11 cellular contexts compared by ENCODE assay signal in the genomic region with DNA sequence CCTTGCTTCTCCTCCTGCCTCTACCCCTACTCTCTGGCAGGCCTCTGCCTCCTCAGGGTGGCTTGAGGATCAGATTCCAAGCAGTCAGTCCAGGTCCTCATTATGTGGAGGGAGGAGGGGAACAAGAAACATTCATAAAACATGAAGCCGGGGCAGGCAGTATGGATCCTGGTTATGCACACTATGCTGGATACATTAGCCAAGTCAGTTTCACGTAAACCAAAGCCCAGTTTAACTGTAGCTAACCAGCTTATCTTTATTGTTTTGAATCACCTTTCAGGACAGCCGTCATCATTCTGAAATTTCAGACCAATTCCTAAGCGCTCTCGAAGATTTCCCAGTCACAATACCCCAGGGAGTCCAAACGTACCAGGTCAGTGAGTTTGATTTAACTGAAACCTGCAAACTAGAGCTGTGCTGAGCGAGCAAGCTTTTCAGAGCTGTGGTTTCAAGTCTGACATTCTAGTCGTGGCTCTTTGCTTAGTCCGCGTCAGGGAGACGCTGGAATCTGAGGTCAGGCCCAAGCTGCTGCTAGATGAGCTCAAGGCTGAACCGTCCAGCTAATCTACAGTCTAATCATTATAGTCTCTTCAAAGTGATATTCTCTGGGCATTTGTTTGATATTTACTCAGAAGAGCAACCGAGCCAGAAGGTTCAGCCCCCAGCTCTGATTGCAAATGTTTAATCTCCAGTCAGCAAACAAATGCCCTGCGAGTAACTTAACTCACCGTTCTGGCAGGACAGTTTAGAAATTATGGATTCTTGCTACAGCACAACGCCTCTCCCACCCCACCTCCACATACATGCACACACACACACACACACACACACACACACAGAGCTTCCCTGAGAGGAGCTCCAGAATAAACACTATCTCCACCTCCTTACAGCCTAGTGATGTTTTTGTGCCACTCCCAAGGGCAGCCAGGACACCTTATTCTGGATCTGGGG.
A peak's percentile ranks its signal among the peaks of the same experiment; 100 is the strongest.
DNase-seq lines count a peak whose midpoint lies in the region; ATAC-seq, FAIRE-seq and TF ChIP-seq lines count a peak whose summit lies in the region.
"Had no signal": no experiment of that assay in that cellular context is flagged by ENCODE, and none has a peak within 500 bp of the region (broad histone marks: within the 10 kb centered on the region; RNA-seq: fewer than 3 reads in every experiment).

No MANE protein-coding gene starts in this region.

- CTCF ChIA-PET in K562 (lab: Yijun Ruan, JAX; ENCODE audit: low intra/inter-chr PET ratio) = no interaction called here

- H3K4me3 ChIP-seq in ACC112 (ENCODE audit: low read depth, low read length) (peak overlapping the region; percentile 45; the same call in 1 of the 2 replicates), HUES48 (ENCODE audit: low read depth, low read length) (no peak overlapping the region), K562 (no peak overlapping the region), mucosa of descending colon (no peak overlapping the region), mesendoderm (ENCODE audit: low read length) (no peak overlapping the region)
- H3K4me3 ChIP-seq: sigmoid colon had no signal

- H3K27ac ChIP-seq in ACC112 (ENCODE audit: low read depth, low read length) = peak overlapping the region; percentile 97
- H3K27ac ChIP-seq in HUES48 (ENCODE audit: low read depth, low read length) = peak overlapping the region; percentile 8
- no peak overlapping the region for H3K27ac ChIP-seq in K562 (ENCODE audit: extremely low read depth, low read depth, low read length)
- H3K27ac ChIP-seq in mesendoderm (ENCODE audit: low read depth, low read length) = no peak overlapping the region

- no peak overlapping the region for H3K18ac ChIP-seq in mesendoderm (ENCODE audit: low read length)

- no peaks in the 10 kb centered on the region for H3K79me1 ChIP-seq in mesendoderm (ENCODE audit: low read length)

- no peak for TF ChIP-seq CTCF in K562 (IDR thresholded peaks at IDR 0.05 in 2 of 3, conservative IDR thresholded peaks at IDR 0.05 in 1 of 3; ENCODE audit: insufficient read depth in 2 of 3, low read depth in 1 of 3, low read length in 3 of 3)
- no peak for TF ChIP-seq CTCF in mucosa of descending colon (IDR thresholded peaks at IDR 0.05)

- no peak for TF ChIP-seq RAD21 in K562 (CRISPR knock-in tag; conservative IDR thresholded peaks at IDR 0.05 in 1 of 2, IDR thresholded peaks at IDR 0.05 in 1 of 2)

- BruUV-seq in K562 (replicated peaks; lab: Mats Ljungman, UMichigan) = no TSS peak

- in situ Hi-C loops in K562 (cut with MboI) = no loop called here

- H2AFZ ChIP-seq in ACC112 (ENCODE audit: low read length, unreplicated experiment) (peak overlapping the region; percentile 89), K562 (ENCODE audit: low read depth, low read length) (peak overlapping the region; percentile 45; the same call in 1 of the 2 replicates)

- no peaks in the 10 kb centered on the region for H3K79me2 ChIP-seq in ACC112 (ENCODE audit: control insufficient read depth, insufficient read depth, low read length, unreplicated experiment)
- H3K79me2 ChIP-seq in K562 (ENCODE audit: control insufficient read depth, insufficient read depth, low read length) = no peaks in the 10 kb centered on the region
- H3K79me2 ChIP-seq in mesendoderm (ENCODE audit: control insufficient read depth, insufficient read depth, low read length) = no peaks in the 10 kb centered on the region

- H3K36me3 ChIP-seq in ACC112 (ENCODE audit: insufficient read depth, low read length) (no peaks in the 10 kb centered on the region), HUES48 (ENCODE audit: control insufficient read depth, insufficient read depth, low read length) (no peaks in the 10 kb centered on the region), K562 (ENCODE audit: control insufficient read depth, insufficient read depth, low read length) (no peaks in the 10 kb centered on the region), mucosa of descending colon (ENCODE audit: low read depth) (no peaks in the 10 kb centered on the region), mesendoderm (ENCODE audit: control insufficient read depth, insufficient read depth, low read length) (no peaks in the 10 kb centered on the region)
- H3K36me3 ChIP-seq: sigmoid colon had no signal

- intact Hi-C loops in K562 (cut with micrococcal nuclease) = no loop called here
- intact Hi-C loops in mucosa of descending colon (cut with DNase I, micrococcal nuclease) = no loop called here

- H3K9ac ChIP-seq in HUES48 (ENCODE audit: low read depth, low read length) = no peak overlapping the region
- no peak overlapping the region; a peak in 1 of 4 replicates for H3K9ac ChIP-seq in K562 (ENCODE audit: insufficient read depth in 1 of 2, low read depth in 2 of 2, low read length in 2 of 2)
- no peak overlapping the region for H3K9ac ChIP-seq in mesendoderm (ENCODE audit: low read length)

- no peaks in the 10 kb centered on the region for H3K9me1 ChIP-seq in K562 (ENCODE audit: control insufficient read depth, insufficient read depth, low read length)

- H3K4ac ChIP-seq in mesendoderm (ENCODE audit: low read depth, low read length) = no peak overlapping the region

- no peak overlapping the region for H3K56ac ChIP-seq in mesendoderm (ENCODE audit: low read length)

- no peak for FAIRE-seq in K562 (lab: Jason Lieb, UNC)
- no peak for FAIRE-seq in GM19239 (lab: Jason Lieb, UNC)
- FAIRE-seq: D721Med had no signal

- H3K27me3 ChIP-seq in ACC112 (ENCODE audit: insufficient read depth, low read length) (no peaks in the 10 kb centered on the region), HUES48 (ENCODE audit: control insufficient read depth, insufficient read depth, low read length) (no peaks in the 10 kb centered on the region), K562 (ENCODE audit: control insufficient read depth in 2 of 2, insufficient read depth in 2 of 2, low read length in 2 of 2) (peaks cover 3 to 38% of the 10 kb centered on the region in 2 experiments; a peak in 4 of 5 replicates), mesendoderm (ENCODE audit: insufficient read depth, low read length, poor library complexity) (no peaks in the 10 kb centered on the region)
- H3K27me3 ChIP-seq: sigmoid colon had no signal

- no peak overlapping the region for H2BK5ac ChIP-seq in mesendoderm (ENCODE audit: low read length)

- H2BK15ac ChIP-seq in mesendoderm (replicated peaks; ENCODE audit: low read depth) = no peak overlapping the region

- ATAC-seq in K562 (no peak), mucosa of descending colon (peak; percentile 71)

- H2BK120ac ChIP-seq in mesendoderm (ENCODE audit: low read depth, low read length) = no peak overlapping the region

- no peak overlapping the region for H4K8ac ChIP-seq in mesendoderm (ENCODE audit: low read depth, low read length)

- DNase-seq in K562 (ENCODE audit: extremely low read depth in 1 of 4, low spot score in 3 of 4) (no peak), mucosa of descending colon (peak in 1 of 3 donors; percentile 64), AML-193 (lab: John Stamatoyannopoulos, UW) (no peak), NCI-H1436 (lab: John Stamatoyannopoulos, UW) (no peak), GM19239 (ENCODE audit: insufficient read length, low spot score) (no peak), mesendoderm (no peak)
- DNase-seq: NCI-H1694 treated with DMSO at 0.1 percent for 48 hours, sigmoid colon had no signal

- WGBS in K562 (ENCODE audit: insufficient coverage, low coverage, missing lambda C conversion rate) = 12% methylated on average over 11 of the region's 16 CpGs
- no CpG with 5 or more reads among the region's 16 CpGs for WGBS in mesendoderm (ENCODE audit: extremely low coverage, insufficient coverage, low lambda C conversion rate)

- H3K4me2 ChIP-seq in K562 (ENCODE audit: insufficient read depth, low read length) (no peak overlapping the region), mesendoderm (ENCODE audit: low read length) (no peak overlapping the region)

- no peak overlapping the region for H4K5ac ChIP-seq in mesendoderm (ENCODE audit: low read length)

- no peak for TF ChIP-seq EP300 in K562 (IDR thresholded peaks at IDR 0.05; ENCODE audit: low read length)

- no peaks in the 10 kb centered on the region for H3K9me3 ChIP-seq in HUES48 (ENCODE audit: control insufficient read depth, insufficient read depth, low read length)
- no peaks in the 10 kb centered on the region for H3K9me3 ChIP-seq in K562 (replicated peaks; ENCODE audit: control insufficient read depth, insufficient read depth, low read depth, low read length)
- no peaks in the 10 kb centered on the region for H3K9me3 ChIP-seq in mucosa of descending colon
- H3K9me3 ChIP-seq: sigmoid colon had no signal

- H4K20me1 ChIP-seq in K562 (replicated peaks; ENCODE audit: control insufficient read depth, insufficient read depth, low read length) = no peaks in the 10 kb centered on the region

- H2AK5ac ChIP-seq in mesendoderm (ENCODE audit: low read length) = no peak overlapping the region

- no peak for TF ChIP-seq POLR2A in K562 (conservative IDR thresholded peaks at IDR 0.05)

- H3K4me1 ChIP-seq in ACC112 (ENCODE audit: control insufficient read depth, insufficient read depth, low read length, unreplicated experiment) (peaks cover 22% of the 10 kb centered on the region), HUES48 (ENCODE audit: control insufficient read depth, insufficient read depth, low read length) (peaks cover 6% of the 10 kb centered on the region; the same call in 1 of the 2 replicates), K562 (replicated peaks in 1 of 2; ENCODE audit: control insufficient read depth in 2 of 2, insufficient read depth in 2 of 2, low read length in 2 of 2) (peaks cover 0 to 5% of the 10 kb centered on the region in 2 experiments; a peak in 2 of 5 replicates), mucosa of descending colon (ENCODE audit: low read depth) (peaks cover 9% of the 10 kb centered on the region), mesendoderm (ENCODE audit: control insufficient read depth, low read depth, low read length) (no peaks in the 10 kb centered on the region)

- POLR2A ChIA-PET in K562 (lab: Yijun Ruan, JAX) = interaction anchor here (0.6 to 1.4 kb wide), 4 partner anchors 8 to 31 kb away, joined by 3 to 4 read pairs (median 3); no protein-coding TSS in a partner anchor

- no peak overlapping the region for H3K23ac ChIP-seq in mesendoderm (ENCODE audit: low read length)

TF ChIP-seq in K562, 482 proteins besides CTCF, POLR2A, EP300 and RAD21 (continues in another document):
- TF ChIP-seq DIDO1 (tag; IDR thresholded peaks at IDR 0.05; ENCODE audit: low read depth) (no peak), DPF2 (IDR thresholded peaks at IDR 0.05) (no peak), TAF1 (IDR thresholded peaks at IDR 0.05; ENCODE audit: control insufficient read depth, extremely low read depth, insufficient read depth, low read length, severe bottlenecking) (no peak), CEBPB (tag; IDR thresholded peaks at IDR 0.05) (no peak), ZSCAN32 (CRISPR knock-in tag; IDR thresholded peaks at IDR 0.05) (no peak)
- TF ChIP-seq, protein P1, sequence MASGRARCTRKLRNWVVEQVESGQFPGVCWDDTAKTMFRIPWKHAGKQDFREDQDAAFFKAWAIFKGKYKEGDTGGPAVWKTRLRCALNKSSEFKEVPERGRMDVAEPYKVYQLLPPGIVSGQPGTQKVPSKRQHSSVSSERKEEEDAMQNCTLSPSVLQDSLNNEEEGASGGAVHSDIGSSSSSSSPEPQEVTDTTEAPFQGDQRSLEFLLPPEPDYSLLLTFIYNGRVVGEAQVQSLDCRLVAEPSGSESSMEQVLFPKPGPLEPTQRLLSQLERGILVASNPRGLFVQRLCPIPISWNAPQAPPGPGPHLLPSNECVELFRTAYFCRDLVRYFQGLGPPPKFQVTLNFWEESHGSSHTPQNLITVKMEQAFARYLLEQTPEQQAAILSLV (tag; IDR thresholded peaks at IDR 0.05) = no peak

Comparison
In these comparisons a context has a peak if more than half of its experiments do, and no peak if none do; other contexts are left out.
1. H3K27ac ChIP-seq: peak in ACC112 (single experiment) and HUES48 (single experiment); none in K562 (single experiment) and mesendoderm (single experiment).